In genomic region chr2:219041252-219041651, GRCh38 we compare ENCODE assay signal across 8 cellular contexts. TPM values are rescaled to one million over a fixed set of nuclear protein-coding genes. Genes with fewer than 3 reads are reported as not detected.
DNase-seq lines count a peak whose midpoint lies in the region; ATAC-seq and TF ChIP-seq lines count a peak whose summit lies in the region.

TSS of gene CFAP65 (minus strand) at chr2:219041516. CDS start at chr2:219039048, 2,468 bp downstream.

- H3K4me3 Mint-ChIP-seq in Calu3 (ENCODE audit: low read depth, unreplicated experiment), result peak within 1 kb of the TSS; percentile 74

- H3K9me3 Mint-ChIP-seq in Calu3 (ENCODE audit: low read depth, unreplicated experiment), result no peaks in the 10 kb centered on the region

- peak within 1 kb of the TSS; percentile 18 for H3K27ac Mint-ChIP-seq in Calu3 (ENCODE audit: unreplicated experiment)

- H3K4me1 ChIP-seq in adipocyte (ENCODE audit: control insufficient read depth, insufficient read depth, low read length) (no peaks in the 10 kb centered on the region), iPS-20b (ENCODE audit: insufficient read depth, low read length) (no peaks in the 10 kb centered on the region)

- peak; percentile 77 for DNase-seq in Calu3
- peak; percentile 68 for DNase-seq in NCI-H1105 treated with DMSO at 0.1 percent for 48 hours (lab: John Stamatoyannopoulos, UW)
- peak; percentile 66 for DNase-seq in adipocyte (ENCODE audit: low read depth)
- peak; percentile 39 for DNase-seq in stimulated activated CD4-positive, alpha-beta T cell treated with anti-CD3 and anti-CD28 coated beads, Interleukin-4, amount 100 ng/mL, for 24 hours
- no peak for DNase-seq in LoVo (ENCODE audit: low spot score)
- DNase-seq in NCI-H1048 (lab: John Stamatoyannopoulos, UW), result no peak

- peaks cover 62% of the 10 kb centered on the region for H3K27me3 ChIP-seq in adipocyte (replicated peaks; ENCODE audit: control insufficient read depth, insufficient read depth, low read length)
- peaks cover 70% of the 10 kb centered on the region for H3K27me3 ChIP-seq in iPS-20b (ENCODE audit: insufficient read depth, low read length)

- CTCF ChIA-PET in Calu3 (lab: Charles Lee), result interaction anchor here (0.7 to 3.2 kb wide), 3 partner anchors 12 to 116 kb away, joined by 3 to 20 read pairs (median 4); no protein-coding TSS in a partner anchor

- intact Hi-C loops in Calu3 (cut with micrococcal nuclease; ENCODE audit: unreplicated experiment), result no loop called here

- no TSS peak for BruUV-seq in Calu3 (replicated peaks; lab: Mats Ljungman, UMichigan)

- H3K9ac ChIP-seq in adipocyte (ENCODE audit: low read length) (no peak within 1 kb of the TSS), iPS-20b (ENCODE audit: low read depth, low read length) (peak within 1 kb of the TSS; percentile 45; the same call in 1 of the 2 replicates)

- no peak within 1 kb of the TSS for H3K27ac ChIP-seq in iPS-20b (ENCODE audit: low read length)

- H3K36me3 ChIP-seq in adipocyte (ENCODE audit: control insufficient read depth, insufficient read depth, low read length, severe bottlenecking) (no peaks in the 10 kb centered on the region), iPS-20b (ENCODE audit: insufficient read depth, low read depth, low read length) (no peaks in the 10 kb centered on the region)

- H3K4me3 ChIP-seq in adipocyte (ENCODE audit: low read length), result peak within 1 kb of the TSS; percentile 75
- peak within 1 kb of the TSS; percentile 83 for H3K4me3 ChIP-seq in iPS-20b (ENCODE audit: low read length)

- no peak for TF ChIP-seq CTCF in Calu3 (IDR thresholded peaks at IDR 0.05; ENCODE audit: unreplicated experiment)

- H3K27me3 Mint-ChIP-seq in Calu3 (ENCODE audit: unreplicated experiment), result no peaks in the 10 kb centered on the region

- H3K9me3 ChIP-seq in adipocyte (ENCODE audit: control insufficient read depth, low read length) (no peaks in the 10 kb centered on the region), iPS-20b (ENCODE audit: insufficient read depth, low read depth, low read length) (no peaks in the 10 kb centered on the region)

- ATAC-seq in HG03159 (IDR thresholded peaks at IDR 0.05; ENCODE audit: unreplicated experiment), result no peak

- peaks cover 6% of the 10 kb centered on the region for H3K36me3 Mint-ChIP-seq in Calu3 (ENCODE audit: insufficient read depth, unreplicated experiment)

- peaks cover 41% of the 10 kb centered on the region for H3K4me1 Mint-ChIP-seq in Calu3 (ENCODE audit: low read depth, unreplicated experiment)

RNA-seq across cellular contexts. Expression of gene CFAP65, which starts in this region (rescaled TPM):
- 0.68 and 1.3 TPM in 2 replicates for total RNA-seq in Calu3 (2022)

Comparison
In these comparisons a context has a peak if more than half of its experiments do, and no peak if none do; other contexts are left out.
1. DNase-seq: peak in Calu3 (single experiment), NCI-H1105 treated with DMSO at 0.1 percent for 48 hours (single experiment), adipocyte (single experiment) and stimulated activated CD4-positive, alpha-beta T cell treated with anti-CD3 and anti-CD28 coated beads, Interleukin-4, amount 100 ng/mL, for 24 hours (single experiment); none in LoVo (single experiment) and NCI-H1048 (single experiment).